In genomic region chr4:129043523-129043922, GRCh38 we compare ENCODE assay signal across 1 cellular context.
TF ChIP-seq lines count a peak whose summit lies in the region.

No MANE protein-coding gene starts in this region.

TF ChIP-seq in HepG2, 621 proteins besides CTCF, POLR2A, EP300 and RAD21 (continued from another document):
- TF ChIP-seq HNRNPUL1 (IDR thresholded peaks at IDR 0.05; ENCODE audit: low read depth, low read length) (no peak), ZBTB8A (CRISPR knock-in tag; IDR thresholded peaks at IDR 0.05; ENCODE audit: borderline replicate concordance, low read depth) (no peak)
